11 cellular contexts compared by ENCODE assay signal in genomic region chr6:44224978-44225330, GRCh38. TPM values are rescaled to one million over a fixed set of nuclear protein-coding genes. Genes with fewer than 3 reads are reported as not detected.
A peak's percentile ranks its signal among the peaks of the same experiment; 100 is the strongest.
DNase-seq lines count a peak whose midpoint lies in the region; ATAC-seq and TF ChIP-seq lines count a peak whose summit lies in the region.
"Had no signal": no experiment of that assay in that cellular context is flagged by ENCODE, and none has a peak within 500 bp of the region (broad histone marks: within the 10 kb centered on the region; RNA-seq: fewer than 3 reads in every experiment).

No MANE protein-coding gene starts in this region.

- ATAC-seq in T-helper 17 cell (no peak), GM21360 (IDR thresholded peaks at IDR 0.05; ENCODE audit: unreplicated experiment) (no peak)

- H3K27me3 Mint-ChIP-seq in activated naive CD4-positive, alpha-beta T cell treated with anti-CD3 and anti-CD28 coated beads, Interleukin-2, amount 50 U/mL, for 24 hours, result no peaks in the 10 kb centered on the region
- H3K27me3 Mint-ChIP-seq in T-helper 17 cell, result no peaks in the 10 kb centered on the region

- WGBS in transverse colon (ENCODE audit: low coverage in 1 of 2), 2 donors, result 83% methylated on average over 4 of the region's 4 CpGs; no CpG with 5 or more reads in 1 of the 2 donors

- H3K36me3 ChIP-seq in transverse colon, result no peaks in the 10 kb centered on the region

- H3K9me3 ChIP-seq in T-helper 17 cell (ENCODE audit: control insufficient read depth, low read length, poor library complexity, severe bottlenecking), result no peaks in the 10 kb centered on the region
- H3K9me3 ChIP-seq in iPS-18c (ENCODE audit: control insufficient read depth, insufficient read depth, low read length), result no peaks in the 10 kb centered on the region
- no peaks in the 10 kb centered on the region for H3K9me3 ChIP-seq in transverse colon

- TF ChIP-seq EP300 in transverse colon (IDR thresholded peaks at IDR 0.05; ENCODE audit: low read depth), result no peak

- peaks cover 4% of the 10 kb centered on the region for H3K27me3 ChIP-seq in transverse colon

- intact Hi-C loops in transverse colon (cut with DNase I; ENCODE audit: low total_unique reads), result no loop called here

- TF ChIP-seq POLR2A in transverse colon (IDR thresholded peaks at IDR 0.05), result no peak

- no peak for DNase-seq in activated naive CD4-positive, alpha-beta T cell (lab: John Stamatoyannopoulos, UW)
- DNase-seq in T-helper 17 cell (no peak), transverse colon (no peak), NCI-H510A treated with DMSO at 0.1 percent for 48 hours (lab: John Stamatoyannopoulos, UW) (no peak), NCI-H524 treated with DMSO at 0.1 percent for 48 hours (lab: John Stamatoyannopoulos, UW) (no peak)
- DNase-seq: C1 segment of cervical spinal cord had no signal

- no peak for TF ChIP-seq CTCF in transverse colon (IDR thresholded peaks at IDR 0.05)

- in situ Hi-C loops in transverse colon (cut with MboI; ENCODE audit: low pct_ligation_motif_present in 1 of 4, low pct_unique_long_range_greater_than_20kb in 1 of 4, low sequenced_read_pairs in 3 of 4), result no loop called here

- no peak overlapping the region for H3K27ac Mint-ChIP-seq in activated naive CD4-positive, alpha-beta T cell treated with anti-CD3 and anti-CD28 coated beads, Interleukin-2, amount 50 U/mL, for 24 hours
- peak overlapping the region; percentile 66 for H3K27ac Mint-ChIP-seq in T-helper 17 cell

- H3K4me3 ChIP-seq in iPS-18c (ENCODE audit: insufficient read depth, low read depth, low read length) (peak overlapping the region; percentile 43), transverse colon (peak overlapping the region in 1 of 4 donors; percentile 79)

- H3K4me1 ChIP-seq in transverse colon, result peaks cover 34 to 80% (median 53%) of the 10 kb centered on the region in 4 donors

- peaks cover 30% of the 10 kb centered on the region for H3K4me1 Mint-ChIP-seq in activated naive CD4-positive, alpha-beta T cell treated with anti-CD3 and anti-CD28 coated beads, Interleukin-2, amount 50 U/mL, for 24 hours
- H3K4me1 Mint-ChIP-seq in T-helper 17 cell, result peaks cover 27% of the 10 kb centered on the region

- H3K27ac ChIP-seq in transverse colon, result peak overlapping the region; percentile 2 to 94 (median 86)

- H3K9me3 Mint-ChIP-seq in activated naive CD4-positive, alpha-beta T cell treated with anti-CD3 and anti-CD28 coated beads, Interleukin-2, amount 50 U/mL, for 24 hours, result no peaks in the 10 kb centered on the region

- peak overlapping the region; percentile 93 for H3K4me3 Mint-ChIP-seq in activated naive CD4-positive, alpha-beta T cell treated with anti-CD3 and anti-CD28 coated beads, Interleukin-2, amount 50 U/mL, for 24 hours
- H3K4me3 Mint-ChIP-seq in T-helper 17 cell, result no peak overlapping the region

- H3K36me3 Mint-ChIP-seq in activated naive CD4-positive, alpha-beta T cell treated with anti-CD3 and anti-CD28 coated beads, Interleukin-2, amount 50 U/mL, for 24 hours, result peaks cover 3% of the 10 kb centered on the region
- no peaks in the 10 kb centered on the region for H3K36me3 Mint-ChIP-seq in T-helper 17 cell (ENCODE audit: low read depth)

RNA-seq across cellular contexts. Expression of gene SLC29A1, which starts 1.6 kb away (rescaled TPM):
- total RNA-seq in T-helper 17 cell, result 1 to 10 TPM; 1.4 to 3.4 TPM
- total RNA-seq in transverse colon, result 10 to 100 TPM; 25.1 to 45.2 (median 35.6) TPM

RNA-seq across cellular contexts. Expression of gene MYMX, which starts 8.2 kb away (rescaled TPM):
- total RNA-seq in T-helper 17 cell (not detected), transverse colon (under 1 TPM in 1 of 4 donors, not detected in 3; 0.95 TPM)
- total RNA-seq: dermis blood vessel endothelial cell, ureter had no signal

RNA-seq across cellular contexts. Expression of gene HSP90AB1, which starts 21.9 kb away (rescaled TPM):
- total RNA-seq in T-helper 17 cell (100 to 1,000 TPM; 454 to 478 TPM), transverse colon (100 to 1,000 TPM; 105 to 371 (median 242) TPM)

RNA-seq across cellular contexts. Expression of gene SLC35B2, which starts 32.4 kb away (rescaled TPM):
- 10 to 100 TPM; 14.7 to 15.2 TPM for total RNA-seq in T-helper 17 cell
- total RNA-seq in transverse colon, result 10 to 100 TPM in 3 of 4 donors, 1 to 10 TPM in 1; 9.0 to 36.4 (median 22.5) TPM

RNA-seq across cellular contexts. Expression of gene NFKBIE, which starts 40.4 kb away (rescaled TPM):
- total RNA-seq in T-helper 17 cell (10 to 100 TPM; 59.2 to 62.8 TPM), transverse colon (10 to 100 TPM in 3 of 4 donors, 1 to 10 TPM in 1; 2.6 to 67.3 (median 19.0) TPM)

Comparison
In these comparisons a context has a peak if more than half of its experiments do, and no peak if none do; other contexts are left out.
1. RNA of gene SLC29A1, which starts 1.6 kb away (total RNA-seq): 25.1 to 45.2 TPM in transverse colon; 1.4 to 3.4 TPM in T-helper 17 cell; every median in the first group is over 4 times any median in the second.